In the genomic region with DNA sequence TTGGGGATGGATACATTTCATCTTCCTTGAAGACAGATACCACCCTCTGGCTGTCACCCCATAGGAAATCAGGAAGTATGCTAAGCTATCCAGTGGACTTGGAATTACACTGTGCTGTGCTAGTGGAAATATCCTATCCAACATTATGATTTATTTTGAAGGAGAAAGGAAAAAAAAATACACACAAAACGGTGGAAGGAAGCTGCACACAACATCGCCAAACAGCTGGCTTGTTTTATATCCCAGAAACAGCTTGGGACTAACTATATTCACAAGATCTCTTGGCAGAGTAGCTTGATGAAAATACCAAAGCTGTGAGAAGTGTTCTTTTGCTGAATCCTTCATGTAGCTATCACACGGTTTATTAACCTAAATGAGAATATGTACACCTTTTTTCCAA, we compare ENCODE assay signal across 1 cellular context.
TF ChIP-seq lines count a peak whose summit lies in the region.

No MANE protein-coding gene starts in this region.

TF ChIP-seq in GM23338, 12 proteins besides CTCF, POLR2A, EP300 and RAD21 (continued from another document):
- TF ChIP-seq, protein P1, sequence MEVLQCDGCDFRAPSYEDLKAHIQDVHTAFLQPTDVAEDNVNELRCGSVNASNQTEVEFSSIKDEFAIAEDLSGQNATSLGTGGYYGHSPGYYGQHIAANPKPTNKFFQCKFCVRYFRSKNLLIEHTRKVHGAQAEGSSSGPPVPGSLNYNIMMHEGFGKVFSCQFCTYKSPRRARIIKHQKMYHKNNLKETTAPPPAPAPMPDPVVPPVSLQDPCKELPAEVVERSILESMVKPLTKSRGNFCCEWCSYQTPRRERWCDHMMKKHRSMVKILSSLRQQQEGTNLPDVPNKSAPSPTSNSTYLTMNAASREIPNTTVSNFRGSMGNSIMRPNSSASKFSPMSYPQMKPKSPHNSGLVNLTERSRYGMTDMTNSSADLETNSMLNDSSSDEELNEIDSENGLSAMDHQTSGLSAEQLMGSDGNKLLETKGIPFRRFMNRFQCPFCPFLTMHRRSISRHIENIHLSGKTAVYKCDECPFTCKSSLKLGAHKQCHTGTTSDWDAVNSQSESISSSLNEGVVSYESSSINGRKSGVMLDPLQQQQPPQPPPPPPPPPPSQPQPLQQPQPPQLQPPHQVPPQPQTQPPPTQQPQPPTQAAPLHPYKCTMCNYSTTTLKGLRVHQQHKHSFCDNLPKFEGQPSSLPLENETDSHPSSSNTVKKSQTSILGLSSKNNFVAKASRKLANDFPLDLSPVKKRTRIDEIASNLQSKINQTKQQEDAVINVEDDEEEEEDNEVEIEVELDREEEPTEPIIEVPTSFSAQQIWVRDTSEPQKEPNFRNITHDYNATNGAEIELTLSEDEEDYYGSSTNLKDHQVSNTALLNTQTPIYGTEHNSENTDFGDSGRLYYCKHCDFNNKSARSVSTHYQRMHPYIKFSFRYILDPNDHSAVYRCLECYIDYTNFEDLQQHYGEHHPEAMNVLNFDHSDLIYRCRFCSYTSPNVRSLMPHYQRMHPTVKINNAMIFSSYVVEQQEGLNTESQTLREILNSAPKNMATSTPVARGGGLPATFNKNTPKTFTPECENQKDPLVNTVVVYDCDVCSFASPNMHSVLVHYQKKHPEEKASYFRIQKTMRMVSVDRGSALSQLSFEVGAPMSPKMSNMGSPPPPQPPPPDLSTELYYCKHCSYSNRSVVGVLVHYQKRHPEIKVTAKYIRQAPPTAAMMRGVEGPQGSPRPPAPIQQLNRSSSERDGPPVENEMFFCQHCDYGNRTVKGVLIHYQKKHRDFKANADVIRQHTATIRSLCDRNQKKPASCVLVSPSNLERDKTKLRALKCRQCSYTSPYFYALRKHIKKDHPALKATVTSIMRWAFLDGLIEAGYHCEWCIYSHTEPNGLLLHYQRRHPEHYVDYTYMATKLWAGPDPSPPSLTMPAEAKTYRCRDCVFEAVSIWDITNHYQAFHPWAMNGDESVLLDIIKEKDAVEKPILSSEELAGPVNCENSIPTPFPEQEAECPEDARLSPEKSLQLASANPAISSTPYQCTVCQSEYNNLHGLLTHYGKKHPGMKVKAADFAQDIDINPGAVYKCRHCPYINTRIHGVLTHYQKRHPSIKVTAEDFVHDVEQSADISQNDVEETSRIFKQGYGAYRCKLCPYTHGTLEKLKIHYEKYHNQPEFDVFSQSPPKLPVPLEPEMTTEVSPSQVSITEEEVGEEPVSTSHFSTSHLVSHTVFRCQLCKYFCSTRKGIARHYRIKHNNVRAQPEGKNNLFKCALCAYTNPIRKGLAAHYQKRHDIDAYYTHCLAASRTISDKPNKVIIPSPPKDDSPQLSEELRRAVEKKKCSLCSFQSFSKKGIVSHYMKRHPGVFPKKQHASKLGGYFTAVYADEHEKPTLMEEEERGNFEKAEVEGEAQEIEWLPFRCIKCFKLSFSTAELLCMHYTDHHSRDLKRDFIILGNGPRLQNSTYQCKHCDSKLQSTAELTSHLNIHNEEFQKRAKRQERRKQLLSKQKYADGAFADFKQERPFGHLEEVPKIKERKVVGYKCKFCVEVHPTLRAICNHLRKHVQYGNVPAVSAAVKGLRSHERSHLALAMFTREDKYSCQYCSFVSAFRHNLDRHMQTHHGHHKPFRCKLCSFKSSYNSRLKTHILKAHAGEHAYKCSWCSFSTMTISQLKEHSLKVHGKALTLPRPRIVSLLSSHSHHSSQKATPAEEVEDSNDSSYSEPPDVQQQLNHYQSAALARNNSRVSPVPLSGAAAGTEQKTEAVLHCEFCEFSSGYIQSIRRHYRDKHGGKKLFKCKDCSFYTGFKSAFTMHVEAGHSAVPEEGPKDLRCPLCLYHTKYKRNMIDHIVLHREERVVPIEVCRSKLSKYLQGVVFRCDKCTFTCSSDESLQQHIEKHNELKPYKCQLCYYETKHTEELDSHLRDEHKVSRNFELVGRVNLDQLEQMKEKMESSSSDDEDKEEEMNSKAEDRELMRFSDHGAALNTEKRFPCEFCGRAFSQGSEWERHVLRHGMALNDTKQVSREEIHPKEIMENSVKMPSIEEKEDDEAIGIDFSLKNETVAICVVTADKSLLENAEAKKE (CRISPR knock-in tag; IDR thresholded peaks at IDR 0.05), result no peak
- no peak for TF ChIP-seq CREB1 (CRISPR knock-in tag; IDR thresholded peaks at IDR 0.05; ENCODE audit: low read depth)
- no peak for TF ChIP-seq POLR2AphosphoS5 (IDR thresholded peaks at IDR 0.05; ENCODE audit: low read depth)
- TF ChIP-seq, protein P2, sequence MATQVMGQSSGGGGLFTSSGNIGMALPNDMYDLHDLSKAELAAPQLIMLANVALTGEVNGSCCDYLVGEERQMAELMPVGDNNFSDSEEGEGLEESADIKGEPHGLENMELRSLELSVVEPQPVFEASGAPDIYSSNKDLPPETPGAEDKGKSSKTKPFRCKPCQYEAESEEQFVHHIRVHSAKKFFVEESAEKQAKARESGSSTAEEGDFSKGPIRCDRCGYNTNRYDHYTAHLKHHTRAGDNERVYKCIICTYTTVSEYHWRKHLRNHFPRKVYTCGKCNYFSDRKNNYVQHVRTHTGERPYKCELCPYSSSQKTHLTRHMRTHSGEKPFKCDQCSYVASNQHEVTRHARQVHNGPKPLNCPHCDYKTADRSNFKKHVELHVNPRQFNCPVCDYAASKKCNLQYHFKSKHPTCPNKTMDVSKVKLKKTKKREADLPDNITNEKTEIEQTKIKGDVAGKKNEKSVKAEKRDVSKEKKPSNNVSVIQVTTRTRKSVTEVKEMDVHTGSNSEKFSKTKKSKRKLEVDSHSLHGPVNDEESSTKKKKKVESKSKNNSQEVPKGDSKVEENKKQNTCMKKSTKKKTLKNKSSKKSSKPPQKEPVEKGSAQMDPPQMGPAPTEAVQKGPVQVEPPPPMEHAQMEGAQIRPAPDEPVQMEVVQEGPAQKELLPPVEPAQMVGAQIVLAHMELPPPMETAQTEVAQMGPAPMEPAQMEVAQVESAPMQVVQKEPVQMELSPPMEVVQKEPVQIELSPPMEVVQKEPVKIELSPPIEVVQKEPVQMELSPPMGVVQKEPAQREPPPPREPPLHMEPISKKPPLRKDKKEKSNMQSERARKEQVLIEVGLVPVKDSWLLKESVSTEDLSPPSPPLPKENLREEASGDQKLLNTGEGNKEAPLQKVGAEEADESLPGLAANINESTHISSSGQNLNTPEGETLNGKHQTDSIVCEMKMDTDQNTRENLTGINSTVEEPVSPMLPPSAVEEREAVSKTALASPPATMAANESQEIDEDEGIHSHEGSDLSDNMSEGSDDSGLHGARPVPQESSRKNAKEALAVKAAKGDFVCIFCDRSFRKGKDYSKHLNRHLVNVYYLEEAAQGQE (IDR thresholded peaks at IDR 0.05; ENCODE audit: unreplicated experiment), result no peak
- TF ChIP-seq ZNF114 (CRISPR knock-in tag; IDR thresholded peaks at IDR 0.05), result no peak
- no peak for TF ChIP-seq ZNF331 (CRISPR knock-in tag; IDR thresholded peaks at IDR 0.05; ENCODE audit: low read depth)
